In the genomic region with DNA sequence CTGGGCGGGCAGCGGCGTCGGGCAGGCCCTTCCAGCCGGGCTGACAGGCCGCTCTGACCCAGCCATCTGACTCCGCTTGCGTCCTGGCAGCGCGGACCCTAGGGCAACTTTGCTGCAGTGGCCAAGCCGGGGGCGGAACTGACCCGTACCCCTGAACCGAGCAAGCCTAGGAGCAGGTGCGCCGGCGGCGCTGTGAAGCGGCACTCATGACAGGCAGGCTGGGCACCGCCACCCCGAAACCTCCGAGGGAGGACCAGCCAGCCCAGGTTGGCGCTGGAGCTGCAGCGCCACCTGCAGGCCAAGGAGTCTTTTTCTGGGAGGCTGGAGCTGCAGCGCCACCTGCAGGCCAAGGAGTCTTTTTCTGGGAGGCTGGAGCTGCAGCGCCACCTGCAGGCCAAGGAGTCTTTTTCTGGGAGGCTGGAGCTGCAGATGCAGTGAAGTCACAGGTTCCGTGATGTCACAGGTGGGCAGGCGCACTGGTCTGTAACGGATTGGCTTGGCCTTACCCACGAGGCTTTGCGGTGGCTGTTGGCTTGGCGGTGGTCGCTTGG, we compare ENCODE assay signal across 8 cellular contexts. TPM values are rescaled to one million over a fixed set of nuclear protein-coding genes. Genes with fewer than 3 reads are reported as not detected.
A peak's percentile ranks its signal among the peaks of the same experiment; 100 is the strongest.
DNase-seq lines count a peak whose midpoint lies in the region; TF ChIP-seq lines count a peak whose summit lies in the region.
"Not testable (repeated sequence)": the region's sequence is repeated elsewhere in the genome, so short reads cannot be mapped to it uniquely, and the experiment has no call there.

A gene with protein sequence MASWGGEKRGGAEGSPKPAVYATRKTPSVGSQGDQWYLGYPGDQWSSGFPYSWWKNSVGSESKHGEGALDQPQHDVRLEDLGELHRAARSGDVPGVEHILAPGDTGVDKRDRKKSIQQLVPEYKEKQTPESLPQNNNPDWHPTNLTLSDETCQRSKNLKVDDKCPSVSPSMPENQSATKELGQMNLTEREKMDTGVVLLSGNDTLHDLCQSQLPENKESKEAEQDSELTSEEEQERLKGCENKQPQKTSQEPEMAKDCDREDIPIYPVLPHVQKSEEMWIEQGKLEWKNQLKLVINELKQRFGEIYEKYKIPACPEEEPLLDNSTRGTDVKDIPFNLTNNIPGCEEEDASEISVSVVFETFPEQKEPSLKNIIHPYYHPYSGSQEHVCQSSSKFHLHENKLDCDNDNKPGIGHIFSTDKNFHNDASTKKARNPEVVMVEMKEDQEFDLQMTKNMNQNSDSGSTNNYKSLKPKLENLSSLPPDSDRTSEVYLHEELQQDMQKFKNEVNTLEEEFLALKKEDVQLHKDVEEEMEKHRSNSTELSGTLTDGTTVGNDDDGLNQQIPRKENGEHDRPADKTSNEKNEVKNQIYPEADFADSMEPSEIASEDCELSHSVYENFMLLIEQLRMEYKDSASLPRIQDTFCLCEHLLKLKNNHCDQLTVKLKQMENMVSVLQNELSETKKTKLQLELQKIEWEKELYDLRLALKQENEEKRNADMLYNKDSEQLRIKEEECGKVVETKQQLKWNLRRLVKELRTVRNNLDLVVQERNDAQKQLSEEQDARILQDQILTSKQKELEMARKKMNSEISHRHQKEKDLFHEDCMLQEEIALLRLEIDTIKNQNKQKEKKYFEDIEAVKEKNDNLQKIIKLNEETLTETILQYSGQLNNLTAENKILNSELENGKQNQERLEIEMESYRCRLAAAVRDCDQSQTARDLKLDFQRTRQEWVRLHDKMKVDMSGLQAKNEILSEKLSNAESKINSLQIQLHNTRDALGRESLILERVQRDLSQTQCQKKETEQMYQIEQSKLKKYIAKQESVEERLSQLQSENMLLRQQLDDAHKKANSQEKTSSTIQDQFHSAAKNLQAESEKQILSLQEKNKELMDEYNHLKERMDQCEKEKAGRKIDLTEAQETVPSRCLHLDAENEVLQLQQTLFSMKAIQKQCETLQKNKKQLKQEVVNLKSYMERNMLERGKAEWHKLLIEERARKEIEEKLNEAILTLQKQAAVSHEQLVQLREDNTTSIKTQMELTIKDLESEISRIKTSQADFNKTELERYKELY (N-terminal part only) (plus strand): TSS at position 511 of the 551 bp plus-strand sequence. CDS start 160 bp downstream, outside the sequence.

- not testable (repeated sequence) for H3K27me3 Mint-ChIP-seq in Calu3 (ENCODE audit: unreplicated experiment); endothelial cell (ENCODE audit: unreplicated experiment)

- not testable (repeated sequence) for H3K9ac ChIP-seq in liver (ENCODE audit: low read depth in 1 of 2, low read length in 2 of 2)

- H3K4me3 Mint-ChIP-seq in Calu3 (ENCODE audit: low read depth, unreplicated experiment); endothelial cell (ENCODE audit: unreplicated experiment): not testable (repeated sequence)

- not testable (repeated sequence) for BruUV-seq in Calu3 (replicated peaks; lab: Mats Ljungman, UMichigan)

- H3K36me3 ChIP-seq in liver (ENCODE audit: control insufficient read depth in 4 of 4, insufficient read depth in 3 of 4, low read depth in 1 of 4, low read length in 3 of 4) = not testable (repeated sequence)

- CTCF ChIA-PET in Calu3 (lab: Charles Lee) = not testable (repeated sequence)

- 63% methylated on average over 33 of the region's 33 CpGs for WGBS in liver

- peak; percentile 5 to 72 for TF ChIP-seq RAD21 in liver (IDR thresholded peaks at IDR 0.05)

- intact Hi-C loops in Calu3 (cut with micrococcal nuclease; ENCODE audit: unreplicated experiment) = not testable (repeated sequence)

- not testable (repeated sequence) for H3K36me3 Mint-ChIP-seq in Calu3 (ENCODE audit: insufficient read depth, unreplicated experiment); endothelial cell (ENCODE audit: low read depth, unreplicated experiment)

- H3K9me3 Mint-ChIP-seq in Calu3 (ENCODE audit: low read depth, unreplicated experiment); endothelial cell (ENCODE audit: unreplicated experiment): not testable (repeated sequence)

- H3K4me1 Mint-ChIP-seq in Calu3 (ENCODE audit: low read depth, unreplicated experiment); endothelial cell (ENCODE audit: unreplicated experiment): not testable (repeated sequence)

- H3K27ac ChIP-seq in liver (ENCODE audit: low read depth in 1 of 2, low read length in 2 of 2) = not testable (repeated sequence)

- not testable (repeated sequence) for TF ChIP-seq CTCF in Calu3 (IDR thresholded peaks at IDR 0.05; ENCODE audit: unreplicated experiment)
- 0 out of 2 replicates have a peak, but pooled peaks have one; percentile 16 for TF ChIP-seq CTCF in WI38 (IDR thresholded peaks at IDR 0.05; ENCODE audit: low read depth, low read length)
- TF ChIP-seq CTCF in endothelial cell (IDR thresholded peaks at IDR 0.05; ENCODE audit: unreplicated experiment) = peak; percentile 96
- peak; percentile 25 for TF ChIP-seq CTCF in liver (IDR thresholded peaks at IDR 0.05; ENCODE audit: low read depth, low read length, missing input control)

- not testable (repeated sequence) for H3K9me3 ChIP-seq in liver (ENCODE audit: control insufficient read depth in 4 of 4, low read length in 3 of 4)

- H3K27me3 ChIP-seq in liver (ENCODE audit: control insufficient read depth in 4 of 4, insufficient read depth in 4 of 4, low read length in 3 of 4) = not testable (repeated sequence)

- not testable (repeated sequence) for H3K4me3 ChIP-seq in WI38 (ENCODE audit: low read depth, low read length); liver (ENCODE audit: low read depth in 1 of 3, low read length in 3 of 3)

- not testable (repeated sequence) for H3K27ac Mint-ChIP-seq in Calu3 (ENCODE audit: unreplicated experiment)
- H3K27ac Mint-ChIP-seq in endothelial cell (ENCODE audit: unreplicated experiment) = peak within 1 kb of the TSS; percentile 32

- DNase-seq in Calu3 = not testable (repeated sequence)
- peak; percentile 6 for DNase-seq in LHCN-M2 (ENCODE audit: low read depth)
- peak; percentile 54 for DNase-seq in activated effector memory CD4-positive, alpha-beta T cell treated with Interleukin-2 at 50 U/mL for 16 hours
- peak; percentile 5 for DNase-seq in endothelial cell (ENCODE audit: low spot score)
- peak; percentile 39 to 69 for DNase-seq in stimulated activated CD4-positive, alpha-beta T cell treated with anti-CD3 and anti-CD28 coated beads, Interleukin-12 subunit alpha, Interleukin-12 subunit beta, amount 100 ng/mL, for 24 hours (ENCODE audit: low read depth in 2 of 2)
- peak; percentile 3 for DNase-seq in stromal cell of bone marrow (ENCODE audit: low read depth)

- not testable (repeated sequence) for H3K4me1 ChIP-seq in liver (ENCODE audit: control insufficient read depth in 4 of 4, insufficient read depth in 4 of 4, low read length in 3 of 4)

RNA-seq across cellular contexts. Expression of the gene that starts here (rescaled TPM):
- total RNA-seq in Calu3 (2022) (15.9 and 16.8 TPM in 2 replicates), LHCN-M2 (2014; rRNA removed) (3.3 and 4.5 TPM in 2 replicates), endothelial cell (ENCODE audit: unreplicated experiment) (0.90 TPM), liver (1 to 10 TPM; 4.9 to 5.2 TPM)
- polyA plus RNA-seq in LHCN-M2 (2012) = 0.63 TPM
- 1 to 10 TPM in 1 of 2 donors, under 1 TPM in 1; 0.05 to 1.5 TPM for polyA plus RNA-seq in liver

Comparison
In these comparisons a context has a peak if more than half of its experiments do, and no peak if none do; other contexts are left out.
1. Peak in DNase-seq in endothelial cell; RNA of the gene not detected or under 1 TPM.